ENCODE assay signal across 29 cellular contexts in the genomic region with DNA sequence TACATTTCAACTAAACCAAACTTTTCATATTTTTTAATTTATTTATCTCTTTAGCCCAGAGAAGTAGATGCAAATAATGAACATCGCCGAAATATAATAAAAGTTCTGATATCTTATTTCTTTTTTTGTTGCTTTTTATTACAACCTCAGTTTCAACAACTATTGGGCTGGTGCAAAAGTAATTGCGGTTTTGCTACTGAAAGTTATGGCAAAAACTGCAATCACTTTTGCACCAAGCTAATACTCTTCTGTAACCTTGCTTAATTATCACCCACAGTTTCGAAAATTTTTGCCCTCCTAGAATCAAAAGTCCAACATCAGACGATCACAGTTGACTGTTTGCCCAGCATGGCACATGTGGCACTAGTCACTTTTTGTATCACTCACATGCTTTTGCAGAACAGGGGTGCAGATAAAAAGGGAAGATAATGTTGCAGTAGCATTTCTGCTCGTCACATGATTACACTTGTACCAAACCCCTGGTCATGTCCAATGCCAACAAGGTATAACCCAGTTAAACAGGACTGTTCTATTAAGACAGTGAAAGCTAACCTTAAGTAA.
"Had no signal": no experiment of that assay in that cellular context is flagged by ENCODE, and none has a peak within 500 bp of the region (broad histone marks: within the 10 kb centered on the region; RNA-seq: fewer than 3 reads in every experiment).

No MANE protein-coding gene starts in this region.

- DNase-seq: activated CD4-positive, alpha-beta memory T cell treated with anti-CD3 and anti-CD28 coated beads, Interleukin-2, amount 10 ng/mL, durations not matched to agents 7 days and 5 days; activated CD4-positive, alpha-beta T cell treated with anti-CD3 and anti-CD28 coated beads for 36 hours; activated CD4-positive, alpha-beta T cell treated with anti-CD3 and anti-CD28 coated beads, Interleukin-2, amount 10 ng/mL, durations not matched to agents 24 days and 14 days; activated CD4-positive, alpha-beta T cell treated with anti-CD3 and anti-CD28 coated beads, Interleukin-2, amount 50 U/mL, for 4 hours; activated CD4-positive, CD25-positive, alpha-beta regulatory T cell; activated CD4-positive, CD25-positive, alpha-beta regulatory T cell treated with anti-CD3 and anti-CD28 coated beads, Interleukin-2, amount 50 U/mL, for 72 hours; activated CD8-positive, alpha-beta memory T cell treated with anti-CD3 and anti-CD28 coated beads, Interleukin-2, amount 50 U/mL, for 48 hours; activated effector memory CD4-positive, alpha-beta T cell treated with Interleukin-2 at 50 U/mL for 16 hours; activated gamma-delta T cell treated with Interleukin-2 at 50 U/mL for 16 hours; activated naive CD4-positive, alpha-beta T cell treated with anti-CD3 and anti-CD28 coated beads, Interleukin-2, amount 50 U/mL, for 16 hours; activated naive CD4-positive, alpha-beta T cell treated with Interleukin-2 at 50 U/mL for 16 hours; activated T-cell treated with anti-CD3 and anti-CD28 coated beads for 4 hours; activated T-cell treated with anti-CD3 and anti-CD28 coated beads, Interleukin-2, amount 50 U/mL, for 24 hours; activated T-cell treated with anti-CD3 and anti-CD28 coated beads, Interleukin-2, amount 50 U/mL, for 72 hours; amniotic stem cell; anterior cingulate cortex; brain microvascular endothelial cell; caudate nucleus; cortex of kidney; dermis blood vessel endothelial cell; effector CD4-positive, alpha-beta T cell; effector memory CD8-positive, alpha-beta T cell; erythroblast; foreskin melanocyte; T-helper 2 cell had no signal

- FAIRE-seq: astrocyte, colon had no signal

- H3K27me3 ChIP-seq: brain microvascular endothelial cell, esophagus muscularis mucosa had no signal

- H3K27ac ChIP-seq: brain microvascular endothelial cell, esophagus muscularis mucosa had no signal

- H3K36me3 ChIP-seq: brain microvascular endothelial cell, esophagus muscularis mucosa had no signal

- H3K9me3 ChIP-seq: esophagus muscularis mucosa had no signal

- H3K4me3 ChIP-seq: esophagus muscularis mucosa had no signal

- H3K4me1 ChIP-seq: esophagus muscularis mucosa had no signal

- ATAC-seq: activated CD4-positive, alpha-beta T cell treated with anti-CD3 and anti-CD28 coated beads for 36 hours; activated T-cell treated with anti-CD3 and anti-CD28 coated beads, Interleukin-2, amount 50 U/mL, for 72 hours; activated T-helper 17 cell treated with anti-CD3 and anti-CD28 coated beads, Interleukin-2, amount 50 U/mL, for 72 hours; effector memory CD8-positive, alpha-beta T cell had no signal
